ENCODE assay signal across 8 cellular contexts in the genomic region with DNA sequence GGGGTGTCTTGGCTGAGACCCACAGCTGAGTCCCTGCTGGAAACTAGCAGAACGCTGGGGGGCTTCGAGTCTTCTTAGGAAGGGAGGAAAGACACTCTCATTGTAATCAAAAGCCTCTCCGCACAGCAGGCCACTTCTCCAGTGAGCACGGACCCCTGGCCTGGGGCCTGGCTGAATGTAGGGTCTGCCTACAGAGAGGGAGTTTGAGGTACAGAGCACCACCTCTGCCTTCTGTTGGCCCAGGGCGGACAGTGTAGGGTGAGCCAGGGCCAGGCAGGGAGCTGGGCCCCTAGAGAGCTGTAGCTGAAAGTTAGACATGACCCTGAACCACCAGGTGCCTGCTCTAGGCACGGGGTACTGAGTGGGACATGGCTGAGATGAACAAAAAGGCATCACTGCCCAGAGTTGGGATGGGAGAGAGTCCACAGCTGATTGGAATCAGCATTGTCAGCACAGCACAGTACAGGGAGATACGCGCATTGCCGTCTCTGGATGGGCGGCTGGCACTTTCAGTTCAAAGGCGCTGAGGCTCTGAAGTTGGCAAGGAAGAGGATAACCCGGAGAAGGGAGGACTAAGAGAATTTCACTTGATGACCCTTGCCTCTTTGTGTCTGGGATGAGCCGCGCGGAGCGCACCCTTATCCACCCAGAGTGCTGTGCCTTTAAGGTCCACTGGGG. TPM values are rescaled to one million over a fixed set of nuclear protein-coding genes. Genes with fewer than 3 reads are reported as not detected.
A peak's percentile ranks its signal among the peaks of the same experiment; 100 is the strongest.
DNase-seq lines count a peak whose midpoint lies in the region; ATAC-seq and TF ChIP-seq lines count a peak whose summit lies in the region.

No MANE protein-coding gene starts in this region.

- POLR2A ChIA-PET in activated CD4-positive, alpha-beta memory T cell treated with anti-CD3 and anti-CD28 coated beads, Interleukin-2, amount 10 ng/mL, durations not matched to agents 7 days and 5 days (lab: Charles Lee): no interaction called here

- no peak for DNase-seq in HFF-Myc (ENCODE audit: extremely low read depth, low read depth)
- peak; percentile 25 for DNase-seq in UCSD-AML1 (lab: John Stamatoyannopoulos, UW; ENCODE audit: unreplicated experiment)
- DNase-seq in hippocampal formation (lab: John Stamatoyannopoulos, UW): peak; percentile 35 to 65
- DNase-seq in activated CD4-positive, alpha-beta memory T cell treated with anti-CD3 and anti-CD28 coated beads, Interleukin-2, amount 10 ng/mL, durations not matched to agents 7 days and 5 days: no peak
- DNase-seq in activated T-cell treated with anti-CD3 and anti-CD28 coated beads, Interleukin-2, amount 50 U/mL, for 1 hour: no peak
- no peak for DNase-seq in GOT3 (lab: John Stamatoyannopoulos, UW)

- no peaks in the 10 kb centered on the region for H3K4me1 Mint-ChIP-seq in activated CD4-positive, alpha-beta memory T cell treated with anti-CD3 and anti-CD28 coated beads, Interleukin-2, amount 10 ng/mL, durations not matched to agents 7 days and 5 days

- no peaks in the 10 kb centered on the region for H3K36me3 ChIP-seq in subcutaneous abdominal adipose tissue (ENCODE audit: control insufficient read depth in 5 of 5, insufficient read depth in 5 of 5, low read length in 5 of 5)

- H3K27me3 ChIP-seq in subcutaneous abdominal adipose tissue (ENCODE audit: control insufficient read depth in 5 of 5, insufficient read depth in 4 of 5, low read length in 5 of 5): peaks cover 25 to 44% (median 42%) of the 10 kb centered on the region in 5 donors

- TF ChIP-seq CTCF in HFF-Myc (IDR thresholded peaks at IDR 0.05; ENCODE audit: low read depth, low read length, missing control alignments): peak; percentile 67

- H3K9ac ChIP-seq in subcutaneous abdominal adipose tissue (ENCODE audit: low read length in 5 of 5): no peak overlapping the region

- no peaks in the 10 kb centered on the region for H3K36me3 Mint-ChIP-seq in activated CD4-positive, alpha-beta memory T cell treated with anti-CD3 and anti-CD28 coated beads, Interleukin-2, amount 10 ng/mL, durations not matched to agents 7 days and 5 days (ENCODE audit: low read depth)

- H3K4me1 ChIP-seq in subcutaneous abdominal adipose tissue (ENCODE audit: control insufficient read depth in 5 of 5, insufficient read depth in 5 of 5, low read length in 5 of 5): peaks cover 0 to 19% (median 13%) of the 10 kb centered on the region in 5 donors

- CTCF ChIA-PET in activated CD4-positive, alpha-beta memory T cell treated with anti-CD3 and anti-CD28 coated beads, Interleukin-2, amount 10 ng/mL, durations not matched to agents 7 days and 5 days (lab: Charles Lee): no interaction called here

- peaks cover 37% of the 10 kb centered on the region for H3K27me3 Mint-ChIP-seq in activated CD4-positive, alpha-beta memory T cell treated with anti-CD3 and anti-CD28 coated beads, Interleukin-2, amount 10 ng/mL, durations not matched to agents 7 days and 5 days

- H3K4me3 Mint-ChIP-seq in activated CD4-positive, alpha-beta memory T cell treated with anti-CD3 and anti-CD28 coated beads, Interleukin-2, amount 10 ng/mL, durations not matched to agents 7 days and 5 days: no peak overlapping the region

- H3K9me3 Mint-ChIP-seq in activated CD4-positive, alpha-beta memory T cell treated with anti-CD3 and anti-CD28 coated beads, Interleukin-2, amount 10 ng/mL, durations not matched to agents 7 days and 5 days: peaks cover 5% of the 10 kb centered on the region

- H3K4me3 ChIP-seq in HFF-Myc (replicated peaks; ENCODE audit: low read depth, low read length) (no peak overlapping the region; the same call in 1 of the 2 replicates), subcutaneous abdominal adipose tissue (ENCODE audit: low read depth in 1 of 5, low read length in 5 of 5) (peak overlapping the region; percentile 29 to 66 (median 55))

- peak; percentile 92 for ATAC-seq in GM18498 (IDR thresholded peaks at IDR 0.05; ENCODE audit: unreplicated experiment)

- peaks cover 0 to 3% (median 0%) of the 10 kb centered on the region in 5 donors for H3K9me3 ChIP-seq in subcutaneous abdominal adipose tissue (ENCODE audit: control insufficient read depth in 5 of 5, low read length in 5 of 5)

- no peak overlapping the region for H3K27ac Mint-ChIP-seq in activated CD4-positive, alpha-beta memory T cell treated with anti-CD3 and anti-CD28 coated beads, Interleukin-2, amount 10 ng/mL, durations not matched to agents 7 days and 5 days

- no peak overlapping the region for H3K27ac ChIP-seq in subcutaneous abdominal adipose tissue (ENCODE audit: low read depth, low read length)

RNA-seq across cellular contexts. Expression of gene SLC25A48, which starts 0.4 kb away (rescaled TPM):
- total RNA-seq in activated CD4-positive, alpha-beta memory T cell treated with anti-CD3 and anti-CD28 coated beads, Interleukin-2, amount 10 ng/mL, durations not matched to agents 7 days and 5 days: not detected

Comparison
In these comparisons a context has a peak if more than half of its experiments do, and no peak if none do; other contexts are left out.
1. DNase-seq: peak in UCSD-AML1 (single experiment) and hippocampal formation (2 of 2); none in HFF-Myc (single experiment), activated CD4-positive, alpha-beta memory T cell treated with anti-CD3 and anti-CD28 coated beads, Interleukin-2, amount 10 ng/mL, durations not matched to agents 7 days and 5 days (single experiment), activated T-cell treated with anti-CD3 and anti-CD28 coated beads, Interleukin-2, amount 50 U/mL, for 1 hour (single experiment) and GOT3 (single experiment).